11 cellular contexts compared by ENCODE assay signal in genomic region chr15:28260317-28260716, GRCh38.
DNase-seq lines count a peak whose midpoint lies in the region; ATAC-seq and TF ChIP-seq lines count a peak whose summit lies in the region.
"Had no signal": no experiment of that assay in that cellular context is flagged by ENCODE, and none has a peak within 500 bp of the region (broad histone marks: within the 10 kb centered on the region; RNA-seq: fewer than 3 reads in every experiment).

No MANE protein-coding gene starts in this region.

- H3K4me1 ChIP-seq in left ventricle myocardium inferior (peaks cover 21% of the 10 kb centered on the region), esophagus muscularis mucosa (peaks cover 0 to 12% (median 6%) of the 10 kb centered on the region in 4 donors)
- no peaks in the 10 kb centered on the region for H3K4me1 ChIP-seq in CD8-positive, alpha-beta T cell (ENCODE audit: insufficient read depth, low read length)
- H3K4me1 ChIP-seq: A549, BE2C had no signal

- no peak for ATAC-seq in CD8-positive, alpha-beta T cell
- ATAC-seq in GM18861 (IDR thresholded peaks at IDR 0.05; ENCODE audit: unreplicated experiment) = no peak
- ATAC-seq: A549 had no signal

- H3K9me3 Mint-ChIP-seq in CD8-positive, alpha-beta T cell = no peaks in the 10 kb centered on the region

- H3K27ac ChIP-seq in left ventricle myocardium inferior (replicated peaks) = peak overlapping the region; percentile 57
- H3K27ac ChIP-seq in CD8-positive, alpha-beta T cell (ENCODE audit: low read depth, low read length) = no peak overlapping the region
- no peak overlapping the region for H3K27ac ChIP-seq in esophagus muscularis mucosa (replicated peaks in 1 of 4)
- H3K27ac ChIP-seq: A549, GM23248 had no signal

- no peaks in the 10 kb centered on the region for H3K9me3 ChIP-seq in left ventricle myocardium inferior (replicated peaks)
- H3K9me3 ChIP-seq in CD8-positive, alpha-beta T cell (ENCODE audit: low read length) = no peaks in the 10 kb centered on the region
- H3K9me3 ChIP-seq in esophagus muscularis mucosa = peaks cover 0 to 3% (median 0%) of the 10 kb centered on the region in 4 donors
- H3K9me3 ChIP-seq: A549, BE2C had no signal

- H3K36me3 Mint-ChIP-seq in CD8-positive, alpha-beta T cell = peaks cover 81% of the 10 kb centered on the region

- intact Hi-C loops in left ventricle myocardium inferior (cut with micrococcal nuclease) = no loop called here
- intact Hi-C loops in cardiac septum (cut with DNase I) = no loop called here
- intact Hi-C loops in CD8-positive, alpha-beta T cell (cut with DNase I, micrococcal nuclease) = no loop called here
- intact Hi-C loops in esophagus muscularis mucosa (cut with DNase I) = no loop called here
- intact Hi-C loops in posterior cingulate gyrus (cut with DNase I) = no loop called here

- no peak for TF ChIP-seq EP300 in esophagus muscularis mucosa (IDR thresholded peaks at IDR 0.05)

- no peak overlapping the region for H3K4me3 Mint-ChIP-seq in CD8-positive, alpha-beta T cell

- POLR2A ChIA-PET in CD8-positive, alpha-beta T cell (lab: Charles Lee) = no interaction called here

- H3K4me3 ChIP-seq in left ventricle myocardium inferior (no peak overlapping the region), esophagus muscularis mucosa (no peak overlapping the region)
- H3K4me3 ChIP-seq in CD8-positive, alpha-beta T cell (ENCODE audit: low read depth, low read length) = no peak overlapping the region
- H3K4me3 ChIP-seq: A549, GM23248 had no signal

- H3K27ac Mint-ChIP-seq in CD8-positive, alpha-beta T cell = peak overlapping the region; percentile 23

- no peak for TF ChIP-seq POLR2A in esophagus muscularis mucosa (IDR thresholded peaks at IDR 0.05; ENCODE audit: low read depth)

- no peaks in the 10 kb centered on the region for H3K27me3 Mint-ChIP-seq in CD8-positive, alpha-beta T cell (ENCODE audit: low read depth)

- H3K4me1 Mint-ChIP-seq in CD8-positive, alpha-beta T cell (ENCODE audit: low read depth) = peaks cover 20% of the 10 kb centered on the region

- peaks cover 39% of the 10 kb centered on the region for H3K36me3 ChIP-seq in left ventricle myocardium inferior
- H3K36me3 ChIP-seq in CD8-positive, alpha-beta T cell (ENCODE audit: insufficient read depth, low read length) = peaks cover 4% of the 10 kb centered on the region
- H3K36me3 ChIP-seq in esophagus muscularis mucosa = peaks cover 22 to 62% (median 39%) of the 10 kb centered on the region in 4 donors

- H3K27me3 ChIP-seq in left ventricle myocardium inferior (ENCODE audit: low read depth) = no peaks in the 10 kb centered on the region
- no peaks in the 10 kb centered on the region for H3K27me3 ChIP-seq in CD8-positive, alpha-beta T cell (ENCODE audit: insufficient read depth, low read length)
- H3K27me3 ChIP-seq in esophagus muscularis mucosa = no peaks in the 10 kb centered on the region
- H3K27me3 ChIP-seq: BE2C had no signal

- 88% methylated on average over 3 of the region's 3 CpGs for WGBS in esophagus muscularis mucosa

- DNase-seq in left ventricle myocardium inferior = no peak
- DNase-seq in cardiac septum (ENCODE audit: low spot score) = no peak
- DNase-seq in CD8-positive, alpha-beta T cell = no peak
- peak; percentile 75 for DNase-seq in esophagus muscularis mucosa (ENCODE audit: extremely low spot score)
- DNase-seq in posterior cingulate gyrus = no peak
- no peak for DNase-seq in NCI-H187 (lab: John Stamatoyannopoulos, UW)
- DNase-seq: BE2C, DMS53, GM23248 had no signal

- no peak for TF ChIP-seq CTCF in left ventricle myocardium inferior (IDR thresholded peaks at IDR 0.05; ENCODE audit: borderline replicate concordance)
- TF ChIP-seq CTCF in CD8-positive, alpha-beta T cell (IDR thresholded peaks at IDR 0.05) = no peak
- TF ChIP-seq CTCF in esophagus muscularis mucosa (IDR thresholded peaks at IDR 0.05) = no peak

- CTCF ChIA-PET in CD8-positive, alpha-beta T cell (lab: Charles Lee) = no interaction called here
